Comparison of ENCODE assay signal across 18 cellular contexts in the genomic region with DNA sequence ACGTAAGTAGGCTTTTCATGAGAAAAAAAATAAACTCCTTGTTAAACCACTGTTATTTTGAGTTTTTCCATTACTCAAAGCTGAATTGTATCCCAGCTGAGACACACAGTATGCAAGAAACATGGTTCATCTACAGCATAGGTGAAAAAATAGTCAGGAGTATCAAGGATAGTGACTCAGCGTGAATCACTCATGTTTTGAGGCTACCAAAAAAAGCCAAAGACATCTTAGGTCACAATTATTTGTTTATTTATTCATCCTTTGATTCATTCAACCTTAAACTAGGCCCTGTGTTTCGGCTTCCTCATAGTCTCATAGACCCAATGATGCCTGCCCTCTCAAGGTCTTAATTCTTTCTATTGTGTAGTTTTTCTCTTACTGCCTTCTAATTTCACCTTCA. TPM values are rescaled to one million over a fixed set of nuclear protein-coding genes. Genes with fewer than 3 reads are reported as not detected.
DNase-seq lines count a peak whose midpoint lies in the region; ATAC-seq, FAIRE-seq and TF ChIP-seq lines count a peak whose summit lies in the region.
"Had no signal": no experiment of that assay in that cellular context is flagged by ENCODE, and none has a peak within 500 bp of the region (broad histone marks: within the 10 kb centered on the region; RNA-seq: fewer than 3 reads in every experiment).

No MANE protein-coding gene starts in this region.

- in situ Hi-C loops in brain microvascular endothelial cell (cut with HindIII; ENCODE audit: low pct_ligation_motif_present, low sequenced_read_pairs) = no loop called here

- H3K27ac ChIP-seq in brain microvascular endothelial cell = peak overlapping the region; percentile 21
- no peak overlapping the region for H3K27ac ChIP-seq in coronary artery
- H3K27ac ChIP-seq: left lung, sigmoid colon, SJCRH30, suprapubic skin had no signal

- DNase-seq in EH (ENCODE audit: low read depth) (peak; percentile 76), HT1080 (ENCODE audit: low read depth) (peak; percentile 85), brain microvascular endothelial cell (peak; percentile 57), omental fat pad (ENCODE audit: low spot score) (no peak), GM19239 (ENCODE audit: insufficient read length, low spot score) (no peak), Ammon's horn (ENCODE audit: low spot score) (no peak), coronary artery (ENCODE audit: low spot score) (no peak)
- DNase-seq: activated B cell treated with CpG ODN at 0.5 μM for 24 hours, cortex of kidney, DMS53, H9, left lung, NCI-H1694, sigmoid colon, SJCRH30 had no signal

- no peaks in the 10 kb centered on the region for H3K27me3 ChIP-seq in brain microvascular endothelial cell (replicated peaks)
- H3K27me3 ChIP-seq: left lung, sigmoid colon, SJCRH30, suprapubic skin had no signal

- H3K4me3 ChIP-seq in brain microvascular endothelial cell (ENCODE audit: low read depth, low read length) = no peak overlapping the region
- no peak overlapping the region for H3K4me3 ChIP-seq in coronary artery
- H3K4me3 ChIP-seq: left lung, sigmoid colon, SJCRH30, suprapubic skin had no signal

- no peak for FAIRE-seq in GM19239 (lab: Jason Lieb, UNC)
- FAIRE-seq: GM12891 had no signal

- ATAC-seq in omental fat pad (ENCODE audit: low FRiP score) = peak; percentile 41
- ATAC-seq: left lung; natural killer cell treated with Interleukin-12 subunit alpha and Interleukin-12 subunit beta and Interleukin-15 and Interleukin-18, amount 100 ng/mL, for 72 hours had no signal

- H3K36me3 ChIP-seq in brain microvascular endothelial cell (replicated peaks) = no peaks in the 10 kb centered on the region
- H3K36me3 ChIP-seq: left lung, sigmoid colon, SJCRH30, suprapubic skin had no signal

- TF ChIP-seq CTCF in brain microvascular endothelial cell (IDR thresholded peaks at IDR 0.05; ENCODE audit: low read depth, low read length, missing control alignments) = no peak
- no peak for TF ChIP-seq CTCF in omental fat pad (IDR thresholded peaks at IDR 0.05)
- TF ChIP-seq CTCF in coronary artery (IDR thresholded peaks at IDR 0.05) = no peak

RNA-seq across cellular contexts. Expression of gene STX17, which starts 32.9 kb away (rescaled TPM):
- total RNA-seq in HT1080 (2014; rRNA removed; shearing (Covaris generic)) = 7.5 and 9.4 TPM in 2 replicates
- 9.4 and 12.6 TPM in 2 replicates for polyA plus RNA-seq in HT1080 (2015; cell fraction: cytosol; rRNA removed)
- polyA plus RNA-seq in HT1080 (2015; cell fraction: nucleus; rRNA removed) = 14.4 and 16.3 TPM in 2 replicates
- total RNA-seq in omental fat pad = 10 to 100 TPM; 18.1 to 51.1 (median 20.5) TPM

RNA-seq across cellular contexts. Expression of gene NR4A3, which starts 51.8 kb away (rescaled TPM):
- 0.03 and 0.23 TPM in 2 replicates for total RNA-seq in HT1080 (2014; rRNA removed; shearing (Covaris generic))
- 0.16 and 0.27 TPM in 2 replicates for polyA plus RNA-seq in HT1080 (2015; cell fraction: cytosol; rRNA removed)
- polyA plus RNA-seq in HT1080 (2015; cell fraction: nucleus; rRNA removed) = 0.24 and 0.25 TPM in 2 replicates
- 100 to 1,000 TPM in 1 of 4 donors, 10 to 100 TPM in 3; 12.4 to 216 (median 26.3) TPM for total RNA-seq in omental fat pad

Comparison
In these comparisons a context has a peak if more than half of its experiments do, and no peak if none do; other contexts are left out.
1. DNase-seq: peak in EH (single experiment), HT1080 (single experiment) and brain microvascular endothelial cell (single experiment); none in omental fat pad (single experiment), GM19239 (single experiment), Ammon's horn (single experiment) and coronary artery (single experiment).
2. RNA of gene NR4A3, which starts 51.8 kb away (total RNA-seq): 12.4 to 216 TPM in omental fat pad; 0.03 to 0.23 TPM in HT1080; every median in the first group is over 10 times any median in the second.